Comparison of ENCODE assay signal across 2 cellular contexts in genomic region chr4:110485452-110485851, GRCh38.
A peak's percentile ranks its signal among the peaks of the same experiment; 100 is the strongest.
TF ChIP-seq lines count a peak whose summit lies in the region.

No MANE protein-coding gene starts in this region.

TF ChIP-seq in liver, 16 proteins besides CTCF, POLR2A, EP300 and RAD21:
- peak in 1 of 2 donors; percentile 7 for TF ChIP-seq RXRA (IDR thresholded peaks at IDR 0.05)
- TF ChIP-seq EGR1 (IDR thresholded peaks at IDR 0.05; ENCODE audit: low read depth in 2 of 2) = no peak
- peak in 1 of 2 donors; percentile 54 for TF ChIP-seq HNF4A (conservative IDR thresholded peaks at IDR 0.05)
TF ChIP-seq in liver: peak in this region for 2.

TF ChIP-seq in HepG2, 621 proteins besides CTCF, POLR2A, EP300 and RAD21:
- no peak for TF ChIP-seq ZNF768 (CRISPR knock-in tag; IDR thresholded peaks at IDR 0.05)
- no peak for TF ChIP-seq CSRNP2 (CRISPR knock-in tag; conservative IDR thresholded peaks at IDR 0.05; ENCODE audit: low read depth)
TF ChIP-seq in HepG2: peak in this region for 0.
